ENCODE assay signal across 17 cellular contexts in genomic region chr7:132495931-132496330, GRCh38.
"Had no signal": no experiment of that assay in that cellular context is flagged by ENCODE, and none has a peak within 500 bp of the region (broad histone marks: within the 10 kb centered on the region; RNA-seq: fewer than 3 reads in every experiment).

No MANE protein-coding gene starts in this region.

- H3K27me3 Mint-ChIP-seq: naive thymus-derived CD8-positive, alpha-beta T cell had no signal

- ATAC-seq: left ventricle myocardium superior; lower lobe of right lung; naive thymus-derived CD8-positive, alpha-beta T cell; right cardiac atrium; stimulated activated memory B cell treated with anti-CD40 and anti-IgM and Interleukin-4, amounts not matched to agents 10 μg/mL and 1 μg/mL and 100 μg/mL, for 72 hours; stimulated activated naive CD8-positive, alpha-beta T cell treated with anti-CD3 and anti-CD28 coated beads, Interleukin-15, Interleukin-2, amounts not matched to agents 100 U/mL and 50 U/mL, for 24 hours had no signal

- H3K36me3 Mint-ChIP-seq: naive thymus-derived CD8-positive, alpha-beta T cell; stimulated activated memory B cell treated with anti-CD40 and anti-IgM and Interleukin-4, amounts not matched to agents 10 μg/mL and 1 μg/mL and 100 μg/mL, for 72 hours had no signal

- H3K27ac Mint-ChIP-seq: nephron progenitor cell; stimulated activated memory B cell treated with anti-CD40 and anti-IgM and Interleukin-4, amounts not matched to agents 10 μg/mL and 1 μg/mL and 100 μg/mL, for 72 hours had no signal

- DNase-seq: dorsolateral prefrontal cortex; effector CD4-positive, alpha-beta T cell; hypothalamus; left ventricle myocardium superior; lower lobe of right lung; naive thymus-derived CD8-positive, alpha-beta T cell; nephron progenitor cell; nucleus accumbens; sigmoid colon; stimulated activated CD4-positive, alpha-beta T cell treated with anti-CD3 and anti-CD28 coated beads, Interleukin-4, amount 100 ng/mL, for 4 hours; stimulated activated naive CD8-positive, alpha-beta T cell treated with anti-CD3 and anti-CD28 coated beads, Interleukin-15, Interleukin-2, amounts not matched to agents 100 U/mL and 50 U/mL, for 24 hours; substantia nigra; testis; tibial artery; upper lobe of left lung had no signal

- H3K4me1 Mint-ChIP-seq: stimulated activated memory B cell treated with anti-CD40 and anti-IgM and Interleukin-4, amounts not matched to agents 10 μg/mL and 1 μg/mL and 100 μg/mL, for 72 hours had no signal

- H3K9me3 Mint-ChIP-seq: naive thymus-derived CD8-positive, alpha-beta T cell; nephron progenitor cell; stimulated activated memory B cell treated with anti-CD40 and anti-IgM and Interleukin-4, amounts not matched to agents 10 μg/mL and 1 μg/mL and 100 μg/mL, for 72 hours had no signal

- H3K4me3 Mint-ChIP-seq: naive thymus-derived CD8-positive, alpha-beta T cell; nephron progenitor cell; stimulated activated memory B cell treated with anti-CD40 and anti-IgM and Interleukin-4, amounts not matched to agents 10 μg/mL and 1 μg/mL and 100 μg/mL, for 72 hours had no signal
